In genomic region chr1:236759252-236759859, GRCh38 we compare ENCODE assay signal across 8 cellular contexts. TPM values are rescaled to one million over a fixed set of nuclear protein-coding genes. Genes with fewer than 3 reads are reported as not detected.
DNase-seq lines count a peak whose midpoint lies in the region; ATAC-seq, FAIRE-seq and TF ChIP-seq lines count a peak whose summit lies in the region.

No MANE protein-coding gene starts in this region.

- CTCF ChIA-PET in A549 (lab: Yijun Ruan, JAX), result interaction anchor here (0.6 to 3.5 kb wide), 12 partner anchors 8 to 803 kb away, joined by 3 to 18 read pairs (median 5); no protein-coding TSS in a partner anchor
- CTCF ChIA-PET in SK-N-SH (lab: Yijun Ruan, JAX), result interaction anchor here (0.6 to 4.1 kb wide), 45 partner anchors 9 to 913 kb away, joined by 3 to 29 read pairs (median 4); partner anchors contain the start of genes HEATR1 and RYR2

- no peaks in the 10 kb centered on the region for H4K20me1 ChIP-seq in SK-N-SH (ENCODE audit: insufficient read depth)

- 13% methylated on average over 3 of the region's 3 CpGs for whole genome bisulfite sequencing in A549 (ENCODE audit: missing lambda C conversion rate)
- WGBS in SK-N-SH (ENCODE audit: low lambda C conversion rate), result 55% methylated on average over 3 of the region's 3 CpGs

- H3K9me3 Mint-ChIP-seq in progenitor cell of endocrine pancreas (ENCODE audit: low read depth), result no peaks in the 10 kb centered on the region

- H3K4me1 ChIP-seq in A549 (no peaks in the 10 kb centered on the region), SK-N-SH (ENCODE audit: control insufficient read depth in 1 of 2, insufficient read depth in 2 of 2, low read depth in 1 of 2, low read length in 1 of 2) (no peaks in the 10 kb centered on the region; a peak in 1 of 4 replicates)

- H3K27me3 Mint-ChIP-seq in progenitor cell of endocrine pancreas, result peaks cover 22% of the 10 kb centered on the region

- no peaks in the 10 kb centered on the region for H3K79me2 ChIP-seq in SK-N-SH (ENCODE audit: insufficient read depth)

- TF ChIP-seq EP300 in A549 (IDR thresholded peaks at IDR 0.05) (no peak), SK-N-SH (IDR thresholded peaks at IDR 0.05; ENCODE audit: borderline replicate concordance in 1 of 2, low read depth in 1 of 2, low read length in 1 of 2) (no peak)

- H3K36me3 ChIP-seq in SK-N-SH (replicated peaks in 1 of 2; ENCODE audit: control insufficient read depth in 1 of 2, insufficient read depth in 2 of 2, low read length in 1 of 2), result no peaks in the 10 kb centered on the region

- H3K4me2 ChIP-seq in A549 (peak overlapping the region; percentile 42; the same call in 1 of the 3 replicates), SK-N-SH (no peak overlapping the region)

- H2AFZ ChIP-seq in SK-N-SH (ENCODE audit: low read depth), result no peak overlapping the region

- TF ChIP-seq RAD21 in A549 (conservative IDR thresholded peaks at IDR 0.05 in 1 of 2, IDR thresholded peaks at IDR 0.05 in 1 of 2) (peak; percentile 40 to 53; a peak in 4 of 5 replicates), SK-N-SH (IDR thresholded peaks at IDR 0.05; ENCODE audit: low read length) (peak; percentile 65)

- DNase-seq in A549 (ENCODE audit: low read depth in 1 of 2, low spot score in 1 of 2), result peak; percentile 26 to 51
- peak; percentile 22 for DNase-seq in ELF-1 (ENCODE audit: low read depth, low spot score)
- peak; percentile 44 for DNase-seq in SK-N-SH
- DNase-seq in fibroblast of pulmonary artery (ENCODE audit: low read depth), result peak; percentile 64
- DNase-seq in progenitor cell of endocrine pancreas (ENCODE audit: low spot score, unreplicated experiment), result no peak

- TF ChIP-seq CTCF in A549 (IDR thresholded peaks at IDR 0.05), result peak; percentile 75
- TF ChIP-seq CTCF in SK-N-SH (IDR thresholded peaks at IDR 0.05), result peak; percentile 76
- peak; percentile 76 for TF ChIP-seq CTCF in fibroblast of pulmonary artery (IDR thresholded peaks at IDR 0.05; ENCODE audit: low read length, missing control alignments)
- TF ChIP-seq CTCF in progenitor cell of endocrine pancreas (IDR thresholded peaks at IDR 0.05; ENCODE audit: unreplicated experiment), result peak; percentile 66

- no peak overlapping the region for H3K4me3 Mint-ChIP-seq in progenitor cell of endocrine pancreas (ENCODE audit: low read depth)

- H3K9me2 ChIP-seq in SK-N-SH, result no peaks in the 10 kb centered on the region

- no peak overlapping the region for H3K27ac Mint-ChIP-seq in progenitor cell of endocrine pancreas

- H3K27ac ChIP-seq in A549 (no peak overlapping the region), SK-N-SH (ENCODE audit: low read depth in 2 of 2, low read length in 1 of 2) (no peak overlapping the region)

- no peaks in the 10 kb centered on the region for H3K36me3 Mint-ChIP-seq in progenitor cell of endocrine pancreas (ENCODE audit: insufficient read depth)

- no peak overlapping the region for H3K9ac ChIP-seq in SK-N-SH

- no peak overlapping the region for H3K4me3 ChIP-seq in A549
- no peak overlapping the region; a peak in 1 of 4 replicates for H3K4me3 ChIP-seq in SK-N-SH (ENCODE audit: low read depth in 2 of 2, low read length in 1 of 2)
- H3K4me3 ChIP-seq in fibroblast of pulmonary artery (replicated peaks; ENCODE audit: low read depth, low read length), result no peak overlapping the region

- H3K27me3 ChIP-seq in SK-N-SH (ENCODE audit: insufficient read depth), result no peaks in the 10 kb centered on the region

- H3K9me3 ChIP-seq in A549 (no peaks in the 10 kb centered on the region), SK-N-SH (no peaks in the 10 kb centered on the region)

- ATAC-seq in A549, result peak in 1 of 2 experiments; percentile 73; a peak in 3 of 6 replicates
- ATAC-seq in HG03280 (IDR thresholded peaks at IDR 0.05; ENCODE audit: unreplicated experiment), result peak; percentile 70
- ATAC-seq in GM18505 (IDR thresholded peaks at IDR 0.05; ENCODE audit: unreplicated experiment), result no peak
- no peak for ATAC-seq in HG02571 (IDR thresholded peaks at IDR 0.05; ENCODE audit: unreplicated experiment)

- H3K4me1 Mint-ChIP-seq in progenitor cell of endocrine pancreas (ENCODE audit: low read depth), result peaks cover 1% of the 10 kb centered on the region

- TF ChIP-seq POLR2A in A549 (IDR thresholded peaks at IDR 0.05; ENCODE audit: low read length) (no peak), GM18505 (IDR thresholded peaks at IDR 0.05; ENCODE audit: borderline replicate concordance, extremely low read depth, insufficient read depth, insufficient read length) (no peak)

- peak; percentile 74 for FAIRE-seq in A549 (lab: Jason Lieb, UNC)

- POLR2A ChIA-PET in A549 (lab: Yijun Ruan, JAX) (interaction anchor here (1.3 kb wide), 1 partner anchor 36 kb away, joined by 3 read pairs; the partner anchor contains the start of gene MTR), SK-N-SH (lab: Yijun Ruan, JAX) (no interaction called here)

- no peaks in the 10 kb centered on the region for H3F3A ChIP-seq in SK-N-SH (replicated peaks; ENCODE audit: insufficient read depth)

TF ChIP-seq in A549, 52 proteins besides CTCF, POLR2A, EP300 and RAD21:
- TF ChIP-seq SMC3 (IDR thresholded peaks at IDR 0.05) (peak; percentile 44; the same call in 2 of the 3 replicates), ZFP36 (IDR thresholded peaks at IDR 0.05; ENCODE audit: borderline replicate concordance, partially characterized antibody) (no peak)
TF ChIP-seq in A549: peak in this region for 1.

TF ChIP-seq in SK-N-SH, 30 proteins besides CTCF, POLR2A, EP300 and RAD21:
- TF ChIP-seq SMC3 (IDR thresholded peaks at IDR 0.05; ENCODE audit: low read depth, low read length), result peak; percentile 44; the same call in 1 of the 2 replicates
- no peak for TF ChIP-seq JUND (IDR thresholded peaks at IDR 0.05)

RNA-seq across cellular contexts. Expression of gene MTR, which starts 35.7 kb away (rescaled TPM):
- polyA plus RNA-seq in A549 (2011; rRNA removed), result 12.7 and 14.4 TPM in 2 replicates
- polyA plus RNA-seq in A549 (2012; cell fraction: cytosol; rRNA removed), result 2.8 and 3.2 TPM in 2 replicates
- 6.7 and 7.8 TPM in 2 replicates for polyA plus RNA-seq in A549 (2012; cell fraction: nucleus; rRNA removed)
- polyA plus RNA-seq in A549 (2017; fragmentation: RNase III; extraction: RNeasy Plus Mini Kit Qiagen cat#74134 plus additional on column Dnase treatment), result 6.2 to 6.4 TPM (median 6.2 TPM) in 3 replicates
- 17.0 and 18.3 TPM in 2 replicates for polyA minus RNA-seq in A549 (2011; rRNA and poly(A)+ RNA removed)
- polyA plus RNA-seq in SK-N-SH (2012; rRNA removed), result 5.4 and 7.3 TPM in 2 replicates
- 5.5 and 5.6 TPM in 2 replicates for polyA plus RNA-seq in SK-N-SH (2012; cell fraction: cytosol; rRNA removed)
- polyA plus RNA-seq in SK-N-SH (2012; cell fraction: nucleus; rRNA removed), result 12.2 and 17.0 TPM in 2 replicates
- 29.7 and 32.3 TPM in 2 replicates for total RNA-seq in progenitor cell of endocrine pancreas

Comparison
In these comparisons a context has a peak if more than half of its experiments do, and no peak if none do; other contexts are left out.
1. Of the 12 proteins assayed by ChIP-seq in both A549 and SK-N-SH: peak only in A549: none; only in SK-N-SH: none; in both: CTCF, RAD21 and SMC3; in neither: 9.